In the genomic region with DNA sequence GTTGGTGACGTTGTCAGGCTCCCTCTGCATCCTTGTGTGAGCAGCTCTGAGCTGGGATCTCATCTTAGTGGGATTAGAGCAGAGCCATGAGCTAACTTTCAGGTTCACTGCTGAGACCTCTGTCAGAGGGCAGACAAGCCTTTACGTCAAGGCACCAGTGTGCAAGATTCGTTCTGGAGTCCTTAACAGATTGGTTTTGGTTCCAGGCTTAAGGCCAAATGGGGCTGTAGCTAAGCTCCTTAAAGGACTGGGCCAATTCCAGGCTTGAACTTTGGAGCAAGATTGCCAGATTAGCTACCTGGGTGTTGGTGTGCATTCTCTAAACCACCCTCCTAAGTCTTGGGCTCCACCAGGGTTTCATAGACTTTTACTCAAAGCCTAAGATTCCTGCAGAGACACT, we compare ENCODE assay signal across 1 cellular context.
TF ChIP-seq lines count a peak whose summit lies in the region.

No MANE protein-coding gene starts in this region.

TF ChIP-seq in H1, 55 proteins besides CTCF, POLR2A, EP300 and RAD21 (continued from another document):
- TF ChIP-seq EGR1 (IDR thresholded peaks at IDR 0.05; ENCODE audit: borderline replicate concordance, low read depth, low read length) (no peak), RBBP5 (IDR thresholded peaks at IDR 0.05; ENCODE audit: borderline replicate concordance, low read depth, low read length) (no peak), SUZ12 (IDR thresholded peaks at IDR 0.05; ENCODE audit: low read length) (no peak), POLR2AphosphoS5 (IDR thresholded peaks at IDR 0.05; ENCODE audit: low read depth, low read length) (no peak), TBP (IDR thresholded peaks at IDR 0.05; ENCODE audit: low read depth, low read length) (no peak), TAF1 (IDR thresholded peaks at IDR 0.05; ENCODE audit: low read depth, low read length) (no peak), HDAC6 (IDR thresholded peaks at IDR 0.05; ENCODE audit: low read depth, low read length) (no peak), NANOG (IDR thresholded peaks at IDR 0.05; ENCODE audit: insufficient read depth, low read depth, low read length, poor library complexity, severe bottlenecking) (no peak), CHD2 (IDR thresholded peaks at IDR 0.05; ENCODE audit: low read length) (no peak), RNF2 (IDR thresholded peaks at IDR 0.05; ENCODE audit: borderline replicate concordance, low read depth, low read length, missing control alignments, poor library complexity, severe bottlenecking) (no peak)
- TF ChIP-seq, protein P1, sequence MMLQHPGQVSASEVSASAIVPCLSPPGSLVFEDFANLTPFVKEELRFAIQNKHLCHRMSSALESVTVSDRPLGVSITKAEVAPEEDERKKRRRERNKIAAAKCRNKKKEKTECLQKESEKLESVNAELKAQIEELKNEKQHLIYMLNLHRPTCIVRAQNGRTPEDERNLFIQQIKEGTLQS (IDR thresholded peaks at IDR 0.05; ENCODE audit: insufficient read depth, low read depth, low read length) = no peak
- TF ChIP-seq, protein P2, sequence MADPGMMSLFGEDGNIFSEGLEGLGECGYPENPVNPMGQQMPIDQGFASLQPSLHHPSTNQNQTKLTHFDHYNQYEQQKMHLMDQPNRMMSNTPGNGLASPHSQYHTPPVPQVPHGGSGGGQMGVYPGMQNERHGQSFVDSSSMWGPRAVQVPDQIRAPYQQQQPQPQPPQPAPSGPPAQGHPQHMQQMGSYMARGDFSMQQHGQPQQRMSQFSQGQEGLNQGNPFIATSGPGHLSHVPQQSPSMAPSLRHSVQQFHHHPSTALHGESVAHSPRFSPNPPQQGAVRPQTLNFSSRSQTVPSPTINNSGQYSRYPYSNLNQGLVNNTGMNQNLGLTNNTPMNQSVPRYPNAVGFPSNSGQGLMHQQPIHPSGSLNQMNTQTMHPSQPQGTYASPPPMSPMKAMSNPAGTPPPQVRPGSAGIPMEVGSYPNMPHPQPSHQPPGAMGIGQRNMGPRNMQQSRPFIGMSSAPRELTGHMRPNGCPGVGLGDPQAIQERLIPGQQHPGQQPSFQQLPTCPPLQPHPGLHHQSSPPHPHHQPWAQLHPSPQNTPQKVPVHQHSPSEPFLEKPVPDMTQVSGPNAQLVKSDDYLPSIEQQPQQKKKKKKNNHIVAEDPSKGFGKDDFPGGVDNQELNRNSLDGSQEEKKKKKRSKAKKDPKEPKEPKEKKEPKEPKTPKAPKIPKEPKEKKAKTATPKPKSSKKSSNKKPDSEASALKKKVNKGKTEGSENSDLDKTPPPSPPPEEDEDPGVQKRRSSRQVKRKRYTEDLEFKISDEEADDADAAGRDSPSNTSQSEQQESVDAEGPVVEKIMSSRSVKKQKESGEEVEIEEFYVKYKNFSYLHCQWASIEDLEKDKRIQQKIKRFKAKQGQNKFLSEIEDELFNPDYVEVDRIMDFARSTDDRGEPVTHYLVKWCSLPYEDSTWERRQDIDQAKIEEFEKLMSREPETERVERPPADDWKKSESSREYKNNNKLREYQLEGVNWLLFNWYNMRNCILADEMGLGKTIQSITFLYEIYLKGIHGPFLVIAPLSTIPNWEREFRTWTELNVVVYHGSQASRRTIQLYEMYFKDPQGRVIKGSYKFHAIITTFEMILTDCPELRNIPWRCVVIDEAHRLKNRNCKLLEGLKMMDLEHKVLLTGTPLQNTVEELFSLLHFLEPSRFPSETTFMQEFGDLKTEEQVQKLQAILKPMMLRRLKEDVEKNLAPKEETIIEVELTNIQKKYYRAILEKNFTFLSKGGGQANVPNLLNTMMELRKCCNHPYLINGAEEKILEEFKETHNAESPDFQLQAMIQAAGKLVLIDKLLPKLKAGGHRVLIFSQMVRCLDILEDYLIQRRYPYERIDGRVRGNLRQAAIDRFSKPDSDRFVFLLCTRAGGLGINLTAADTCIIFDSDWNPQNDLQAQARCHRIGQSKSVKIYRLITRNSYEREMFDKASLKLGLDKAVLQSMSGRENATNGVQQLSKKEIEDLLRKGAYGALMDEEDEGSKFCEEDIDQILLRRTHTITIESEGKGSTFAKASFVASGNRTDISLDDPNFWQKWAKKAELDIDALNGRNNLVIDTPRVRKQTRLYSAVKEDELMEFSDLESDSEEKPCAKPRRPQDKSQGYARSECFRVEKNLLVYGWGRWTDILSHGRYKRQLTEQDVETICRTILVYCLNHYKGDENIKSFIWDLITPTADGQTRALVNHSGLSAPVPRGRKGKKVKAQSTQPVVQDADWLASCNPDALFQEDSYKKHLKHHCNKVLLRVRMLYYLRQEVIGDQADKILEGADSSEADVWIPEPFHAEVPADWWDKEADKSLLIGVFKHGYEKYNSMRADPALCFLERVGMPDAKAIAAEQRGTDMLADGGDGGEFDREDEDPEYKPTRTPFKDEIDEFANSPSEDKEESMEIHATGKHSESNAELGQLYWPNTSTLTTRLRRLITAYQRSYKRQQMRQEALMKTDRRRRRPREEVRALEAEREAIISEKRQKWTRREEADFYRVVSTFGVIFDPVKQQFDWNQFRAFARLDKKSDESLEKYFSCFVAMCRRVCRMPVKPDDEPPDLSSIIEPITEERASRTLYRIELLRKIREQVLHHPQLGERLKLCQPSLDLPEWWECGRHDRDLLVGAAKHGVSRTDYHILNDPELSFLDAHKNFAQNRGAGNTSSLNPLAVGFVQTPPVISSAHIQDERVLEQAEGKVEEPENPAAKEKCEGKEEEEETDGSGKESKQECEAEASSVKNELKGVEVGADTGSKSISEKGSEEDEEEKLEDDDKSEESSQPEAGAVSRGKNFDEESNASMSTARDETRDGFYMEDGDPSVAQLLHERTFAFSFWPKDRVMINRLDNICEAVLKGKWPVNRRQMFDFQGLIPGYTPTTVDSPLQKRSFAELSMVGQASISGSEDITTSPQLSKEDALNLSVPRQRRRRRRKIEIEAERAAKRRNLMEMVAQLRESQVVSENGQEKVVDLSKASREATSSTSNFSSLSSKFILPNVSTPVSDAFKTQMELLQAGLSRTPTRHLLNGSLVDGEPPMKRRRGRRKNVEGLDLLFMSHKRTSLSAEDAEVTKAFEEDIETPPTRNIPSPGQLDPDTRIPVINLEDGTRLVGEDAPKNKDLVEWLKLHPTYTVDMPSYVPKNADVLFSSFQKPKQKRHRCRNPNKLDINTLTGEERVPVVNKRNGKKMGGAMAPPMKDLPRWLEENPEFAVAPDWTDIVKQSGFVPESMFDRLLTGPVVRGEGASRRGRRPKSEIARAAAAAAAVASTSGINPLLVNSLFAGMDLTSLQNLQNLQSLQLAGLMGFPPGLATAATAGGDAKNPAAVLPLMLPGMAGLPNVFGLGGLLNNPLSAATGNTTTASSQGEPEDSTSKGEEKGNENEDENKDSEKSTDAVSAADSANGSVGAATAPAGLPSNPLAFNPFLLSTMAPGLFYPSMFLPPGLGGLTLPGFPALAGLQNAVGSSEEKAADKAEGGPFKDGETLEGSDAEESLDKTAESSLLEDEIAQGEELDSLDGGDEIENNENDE (IDR thresholded peaks at IDR 0.05; ENCODE audit: insufficient replicate concordance, low read length) = no peak
- TF ChIP-seq, protein P3, sequence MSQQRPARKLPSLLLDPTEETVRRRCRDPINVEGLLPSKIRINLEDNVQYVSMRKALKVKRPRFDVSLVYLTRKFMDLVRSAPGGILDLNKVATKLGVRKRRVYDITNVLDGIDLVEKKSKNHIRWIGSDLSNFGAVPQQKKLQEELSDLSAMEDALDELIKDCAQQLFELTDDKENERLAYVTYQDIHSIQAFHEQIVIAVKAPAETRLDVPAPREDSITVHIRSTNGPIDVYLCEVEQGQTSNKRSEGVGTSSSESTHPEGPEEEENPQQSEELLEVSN (IDR thresholded peaks at IDR 0.05) = no peak
